ENCODE assay signal across 9 cellular contexts in genomic region chr10:124708246-124708779, GRCh38. TPM values are rescaled to one million over a fixed set of nuclear protein-coding genes. Genes with fewer than 3 reads are reported as not detected.
DNase-seq lines count a peak whose midpoint lies in the region; ATAC-seq and TF ChIP-seq lines count a peak whose summit lies in the region.
"Had no signal": no experiment of that assay in that cellular context is flagged by ENCODE, and none has a peak within 500 bp of the region (broad histone marks: within the 10 kb centered on the region; RNA-seq: fewer than 3 reads in every experiment).

No MANE protein-coding gene starts in this region.

- H3K4me3 Mint-ChIP-seq in dendritic cell treated with granulocyte-macrophage colony-stimulating factor and Interleukin-4, amounts not matched to agents 40 ng/mL and 50 ng/mL, for 4 days = no peak overlapping the region
- H3K4me3 Mint-ChIP-seq in natural killer cell = peak overlapping the region; percentile 74

- H3K27ac ChIP-seq in C4-2B (peak overlapping the region; percentile 22), A673 (ENCODE audit: low read depth, low read length, poor library complexity, severe bottlenecking) (no peak overlapping the region)

- DNase-seq in NCI-H1417 treated with DMSO at 0.1 percent for 48 hours (lab: John Stamatoyannopoulos, UW) (peak; percentile 75), natural killer cell (no peak), globus pallidus (ENCODE audit: low spot score) (no peak), A673 (ENCODE audit: low spot score) (no peak)
- DNase-seq in activated effector memory CD4-positive, alpha-beta T cell treated with Interleukin-2 at 50 U/mL for 16 hours = no peak
- DNase-seq: activated CD4-positive, CD25-positive, alpha-beta regulatory T cell had no signal

- no peak overlapping the region for H3K4me3 ChIP-seq in A673 (ENCODE audit: low read depth, low read length, poor library complexity, severe bottlenecking)

- peaks cover 89% of the 10 kb centered on the region for H3K4me1 Mint-ChIP-seq in dendritic cell treated with granulocyte-macrophage colony-stimulating factor and Interleukin-4, amounts not matched to agents 40 ng/mL and 50 ng/mL, for 4 days (ENCODE audit: low read depth)
- H3K4me1 Mint-ChIP-seq in natural killer cell = peaks cover 82 to 86% of the 10 kb centered on the region in 2 donors

- H3K27ac Mint-ChIP-seq in dendritic cell treated with granulocyte-macrophage colony-stimulating factor and Interleukin-4, amounts not matched to agents 40 ng/mL and 50 ng/mL, for 4 days = peak overlapping the region; percentile 25
- H3K27ac Mint-ChIP-seq in natural killer cell = peak overlapping the region; percentile 89 to 95

- H3K9me3 Mint-ChIP-seq in dendritic cell treated with granulocyte-macrophage colony-stimulating factor and Interleukin-4, amounts not matched to agents 40 ng/mL and 50 ng/mL, for 4 days = no peaks in the 10 kb centered on the region
- no peaks in the 10 kb centered on the region for H3K9me3 Mint-ChIP-seq in natural killer cell

- no peaks in the 10 kb centered on the region for H3K27me3 ChIP-seq in A673 (replicated peaks; ENCODE audit: insufficient read depth, low read depth, low read length, poor library complexity)

- H3K36me3 ChIP-seq in A673 (ENCODE audit: insufficient read depth, low read length, poor library complexity, severe bottlenecking) = no peaks in the 10 kb centered on the region

- H3K36me3 Mint-ChIP-seq in dendritic cell treated with granulocyte-macrophage colony-stimulating factor and Interleukin-4, amounts not matched to agents 40 ng/mL and 50 ng/mL, for 4 days (ENCODE audit: low read depth) = peaks cover 46% of the 10 kb centered on the region
- no peaks in the 10 kb centered on the region for H3K36me3 Mint-ChIP-seq in natural killer cell

- POLR2A ChIA-PET in A673 (lab: Charles Lee; ENCODE audit: low non-redundant PET) = interaction anchor here (0.6 kb wide), 1 partner anchor 37 kb away, joined by 3 read pairs; no protein-coding TSS in a partner anchor

- H3K9me3 ChIP-seq in A673 (ENCODE audit: low read depth, low read length, poor library complexity, severe bottlenecking) = no peaks in the 10 kb centered on the region

- H3K4me1 ChIP-seq in A673 (ENCODE audit: insufficient read depth, low read length, poor library complexity, severe bottlenecking) = peaks cover 44% of the 10 kb centered on the region

- no TSS peak for BruUV-seq in A673 (replicated peaks; lab: Mats Ljungman, UMichigan)

- CTCF ChIA-PET in A673 (lab: Charles Lee) = no interaction called here

- no peaks in the 10 kb centered on the region for H3K27me3 Mint-ChIP-seq in dendritic cell treated with granulocyte-macrophage colony-stimulating factor and Interleukin-4, amounts not matched to agents 40 ng/mL and 50 ng/mL, for 4 days
- H3K27me3 Mint-ChIP-seq in natural killer cell (ENCODE audit: low read depth in 2 of 2) = no peaks in the 10 kb centered on the region

- intact Hi-C loops in dendritic cell treated with granulocyte-macrophage colony-stimulating factor and Interleukin-4, amounts not matched to agents 40 ng/mL and 50 ng/mL, for 4 days (cut with micrococcal nuclease) = no loop called here
- intact Hi-C loops in natural killer cell (cut with micrococcal nuclease) = loop anchor here (1.0 kb wide), 1 partner anchor 10 kb away; no protein-coding TSS in a partner anchor
- intact Hi-C loops in A673 (cut with micrococcal nuclease; ENCODE audit: unreplicated experiment) = no loop called here

- ATAC-seq in natural killer cell (peak in 1 of 3 donors; percentile 22), HG02938 (IDR thresholded peaks at IDR 0.05; ENCODE audit: unreplicated experiment) (no peak)

- TF ChIP-seq CTCF in C4-2B (conservative IDR thresholded peaks at IDR 0.05) (no peak), natural killer cell (IDR thresholded peaks at IDR 0.05) (no peak), A673 (conservative IDR thresholded peaks at IDR 0.05; ENCODE audit: low read depth, low read length) (no peak)

RNA-seq across cellular contexts. Expression of gene FAM53B, which starts 35.9 kb away (rescaled TPM):
- 100 to 1,000 TPM in 2 of 3 donors, 10 to 100 TPM in 1; 77.4 to 172 (median 121) TPM for total RNA-seq in natural killer cell
- total RNA-seq in A673 (2021) = 18.3 and 19.8 TPM in 2 replicates
